ENCODE assay signal across 8 cellular contexts in genomic region chr14:36553650-36554260, GRCh38. TPM values are rescaled to one million over a fixed set of nuclear protein-coding genes. Genes with fewer than 3 reads are reported as not detected.
A peak's percentile ranks its signal among the peaks of the same experiment; 100 is the strongest.
DNase-seq lines count a peak whose midpoint lies in the region; ATAC-seq, FAIRE-seq and TF ChIP-seq lines count a peak whose summit lies in the region.

No MANE protein-coding gene starts in this region.

- TF ChIP-seq RAD21 in Ishikawa (IDR thresholded peaks at IDR 0.05; ENCODE audit: low read depth): peak; percentile 78

- no peaks in the 10 kb centered on the region for H3K36me3 ChIP-seq in NT2/D1 (ENCODE audit: insufficient read depth, insufficient read length, low read length)

- ATAC-seq in GM21619 (IDR thresholded peaks at IDR 0.05; ENCODE audit: unreplicated experiment): no peak

- no peaks in the 10 kb centered on the region for H3K27me3 ChIP-seq in NT2/D1 (ENCODE audit: insufficient read depth, insufficient read length)

- peak; percentile 92 for FAIRE-seq in A204.1 (lab: Jason Lieb, UNC)

- H3K9me3 ChIP-seq in NT2/D1 (ENCODE audit: insufficient read depth, low read length): no peaks in the 10 kb centered on the region

- TF ChIP-seq CTCF in GM12872 (IDR thresholded peaks at IDR 0.05; ENCODE audit: insufficient read depth, low read depth, low read length): peak; percentile 74

- no peak overlapping the region for H3K4me3 ChIP-seq in NT2/D1 (ENCODE audit: insufficient read length, low read depth)

- no peak overlapping the region for H3K9ac ChIP-seq in NT2/D1 (ENCODE audit: insufficient read length, low read depth)

- TF ChIP-seq EP300 in Ishikawa (IDR thresholded peaks at IDR 0.05; ENCODE audit: borderline replicate concordance): no peak

- DNase-seq in NT2/D1 (ENCODE audit: low read depth, low spot score) (peak; percentile 8), dermis blood vessel endothelial cell (peak; percentile 69), myocyte (ENCODE audit: low read depth) (peak; percentile 50)
- no peak for DNase-seq in stimulated activated CD4-positive, alpha-beta T cell treated with anti-CD3 and anti-CD28 coated beads, Interleukin-2, amount 100 ng/mL, for 48 hours

- no peaks in the 10 kb centered on the region for H3K4me1 ChIP-seq in NT2/D1 (ENCODE audit: insufficient read depth, insufficient read length)

TF ChIP-seq in Ishikawa, 13 proteins besides CTCF, POLR2A, EP300 and RAD21:
- TF ChIP-seq, protein P1, sequence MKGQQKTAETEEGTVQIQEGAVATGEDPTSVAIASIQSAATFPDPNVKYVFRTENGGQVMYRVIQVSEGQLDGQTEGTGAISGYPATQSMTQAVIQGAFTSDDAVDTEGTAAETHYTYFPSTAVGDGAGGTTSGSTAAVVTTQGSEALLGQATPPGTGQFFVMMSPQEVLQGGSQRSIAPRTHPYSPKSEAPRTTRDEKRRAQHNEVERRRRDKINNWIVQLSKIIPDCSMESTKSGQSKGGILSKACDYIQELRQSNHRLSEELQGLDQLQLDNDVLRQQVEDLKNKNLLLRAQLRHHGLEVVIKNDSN (IDR thresholded peaks at IDR 0.05): no peak
- TF ChIP-seq EGR1 (IDR thresholded peaks at IDR 0.05): no peak

RNA-seq across cellular contexts. Expression of gene NKX2-8, which starts 28.7 kb away (rescaled TPM):
- not detected in 2 replicates for total RNA-seq in dermis blood vessel endothelial cell
- total RNA-seq in myocyte: not detected in 2 replicates
- polyA plus RNA-seq in myocyte (2012): not detected

RNA-seq across cellular contexts. Expression of gene NKX2-1, which starts 33.7 kb away (rescaled TPM):
- total RNA-seq in dermis blood vessel endothelial cell (not detected in 2 replicates), myocyte (not detected in 2 replicates)
- polyA plus RNA-seq in myocyte (2012): not detected

Comparison
In these comparisons a context has a peak if more than half of its experiments do, and no peak if none do; other contexts are left out.
1. DNase-seq: peak in NT2/D1 (single experiment), dermis blood vessel endothelial cell (single experiment) and myocyte (single experiment); none in stimulated activated CD4-positive, alpha-beta T cell treated with anti-CD3 and anti-CD28 coated beads, Interleukin-2, amount 100 ng/mL, for 48 hours (0 of 2).